Comparison of ENCODE assay signal across 13 cellular contexts in the genomic region with DNA sequence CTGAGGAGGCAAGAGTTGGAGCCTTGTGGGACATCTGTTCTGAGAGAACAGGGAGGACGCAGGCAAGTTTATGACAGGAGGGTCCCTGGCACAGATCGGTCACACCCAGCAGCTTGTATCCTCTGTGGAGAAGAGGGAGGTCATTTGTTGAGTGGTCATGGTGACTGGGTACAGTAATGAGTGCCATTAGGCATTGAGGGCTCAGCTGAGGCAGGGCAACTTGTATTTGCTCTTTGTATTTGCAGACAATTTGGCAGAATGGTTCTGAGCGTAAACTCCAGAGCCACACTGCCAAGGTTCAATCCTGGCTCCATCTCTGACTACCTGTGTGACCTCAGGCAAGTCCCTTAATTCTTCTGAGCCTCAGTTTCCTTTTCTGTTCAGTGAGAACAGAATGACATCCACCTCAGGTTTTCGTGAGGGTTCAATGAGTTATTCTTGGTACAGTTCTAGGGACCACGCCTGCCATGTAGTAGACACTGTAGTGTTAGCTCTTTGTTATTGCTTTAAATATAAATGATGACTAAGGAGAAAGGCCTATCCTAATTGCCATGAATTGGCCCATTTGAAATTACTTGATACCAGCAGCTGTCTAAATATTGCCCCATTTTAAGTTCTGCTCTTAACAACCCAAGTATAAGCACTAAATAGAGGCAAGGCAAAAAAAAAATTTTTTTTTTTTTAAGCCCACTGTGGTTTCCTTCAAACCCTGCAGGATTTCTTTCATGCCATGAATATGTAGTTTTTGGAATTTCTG.
DNase-seq lines count a peak whose midpoint lies in the region; ATAC-seq, FAIRE-seq and TF ChIP-seq lines count a peak whose summit lies in the region.
"Had no signal": no experiment of that assay in that cellular context is flagged by ENCODE, and none has a peak within 500 bp of the region (broad histone marks: within the 10 kb centered on the region; RNA-seq: fewer than 3 reads in every experiment).

No MANE protein-coding gene starts in this region.

- peak overlapping the region; percentile 98 for H3K27ac Mint-ChIP-seq in activated CD4-positive, alpha-beta memory T cell treated with anti-CD3 and anti-CD28 coated beads, Interleukin-2, amount 10 ng/mL, durations not matched to agents 7 days and 5 days

- no peak overlapping the region; the same call in 2 of the 3 replicates for H3K4me2 ChIP-seq in A549

- H3K36me3 Mint-ChIP-seq in activated CD4-positive, alpha-beta memory T cell treated with anti-CD3 and anti-CD28 coated beads, Interleukin-2, amount 10 ng/mL, durations not matched to agents 7 days and 5 days (ENCODE audit: low read depth), result peaks cover 41% of the 10 kb centered on the region

- no peaks in the 10 kb centered on the region for H3K27me3 Mint-ChIP-seq in activated CD4-positive, alpha-beta memory T cell treated with anti-CD3 and anti-CD28 coated beads, Interleukin-2, amount 10 ng/mL, durations not matched to agents 7 days and 5 days

- TF ChIP-seq EP300 in A549 (IDR thresholded peaks at IDR 0.05), result no peak

- peak overlapping the region; percentile 67 to 84 for H3K27ac ChIP-seq in A549
- H3K27ac ChIP-seq in mesodermal cell (ENCODE audit: low read depth, low read length, severe bottlenecking), result peak overlapping the region; percentile 29
- H3K27ac ChIP-seq: GM23248 had no signal

- DNase-seq in A549 (ENCODE audit: low read depth in 1 of 2, low spot score in 1 of 2) (no peak), DMS79 treated with DMSO at 0.1 percent for 48 hours (lab: John Stamatoyannopoulos, UW) (peak; percentile 79), NCI-H446 (lab: John Stamatoyannopoulos, UW) (no peak), iPS-NIHi7 (ENCODE audit: extremely low spot score) (no peak), HuH-7.5 (ENCODE audit: low spot score) (no peak)
- no peak for DNase-seq in activated CD4-positive, alpha-beta memory T cell treated with anti-CD3 and anti-CD28 coated beads, Interleukin-2, amount 10 ng/mL, durations not matched to agents 7 days and 5 days
- DNase-seq: cerebellar nuclear complex, DMS 273 treated with DMSO at 0.1 percent for 48 hours, GM23248, hippocampal formation, occipital lobe had no signal

- ATAC-seq in A549 (no peak), HG03175 (IDR thresholded peaks at IDR 0.05; ENCODE audit: unreplicated experiment) (no peak)

- H3K4me1 Mint-ChIP-seq in activated CD4-positive, alpha-beta memory T cell treated with anti-CD3 and anti-CD28 coated beads, Interleukin-2, amount 10 ng/mL, durations not matched to agents 7 days and 5 days, result peaks cover 87% of the 10 kb centered on the region

- CTCF ChIA-PET in A549 (lab: Yijun Ruan, JAX), result interaction anchor here (0.6 to 1.0 kb wide), 2 partner anchors 43 to 315 kb away, joined by 3 read pairs; no protein-coding TSS in a partner anchor
- CTCF ChIA-PET in activated CD4-positive, alpha-beta memory T cell treated with anti-CD3 and anti-CD28 coated beads, Interleukin-2, amount 10 ng/mL, durations not matched to agents 7 days and 5 days (lab: Charles Lee), result interaction anchor here (0.8 to 3.7 kb wide), 10 partner anchors 16 to 296 kb away, joined by 3 to 14 read pairs (median 4); partner anchors contain the start of gene DUSP16

- no peak for FAIRE-seq in A549 (lab: Jason Lieb, UNC)

- no peak for TF ChIP-seq POLR2A in A549 (IDR thresholded peaks at IDR 0.05; ENCODE audit: low read length)

- H3K4me1 ChIP-seq in A549 (peaks cover 67% of the 10 kb centered on the region), mesodermal cell (ENCODE audit: control insufficient read depth, insufficient read depth, low read length, poor library complexity, severe bottlenecking) (peaks cover 16% of the 10 kb centered on the region)

- 0 out of 3 replicates have a peak, but pooled peaks cover 3% of the 10 kb centered on the region for H3K9me3 ChIP-seq in A549
- H3K9me3 ChIP-seq in mesodermal cell (ENCODE audit: control insufficient read depth, low read length), result no peaks in the 10 kb centered on the region

- no peak overlapping the region for H3K4me3 ChIP-seq in A549
- H3K4me3 ChIP-seq in mesodermal cell (ENCODE audit: extremely low read depth, insufficient read depth, low read length, poor library complexity, severe bottlenecking), result no peak overlapping the region
- H3K4me3 ChIP-seq: GM23248 had no signal

- TF ChIP-seq RAD21 in A549 (conservative IDR thresholded peaks at IDR 0.05 in 1 of 2, IDR thresholded peaks at IDR 0.05 in 1 of 2), result no peak

- WGBS in A549 (ENCODE audit: missing lambda C conversion rate), result 84% methylated on average over 5 of the region's 5 CpGs
- WGBS in mesodermal cell (ENCODE audit: insufficient coverage in 2 of 2), 2 experiments, result 96 to 100% methylated on average over 4 to 5 of the region's 5 CpGs

- no peak overlapping the region for H3K4me3 Mint-ChIP-seq in activated CD4-positive, alpha-beta memory T cell treated with anti-CD3 and anti-CD28 coated beads, Interleukin-2, amount 10 ng/mL, durations not matched to agents 7 days and 5 days

- H3K36me3 ChIP-seq in mesodermal cell (ENCODE audit: control insufficient read depth, insufficient read depth, low read length), result no peaks in the 10 kb centered on the region

- peaks cover 10% of the 10 kb centered on the region for H3K9me3 Mint-ChIP-seq in activated CD4-positive, alpha-beta memory T cell treated with anti-CD3 and anti-CD28 coated beads, Interleukin-2, amount 10 ng/mL, durations not matched to agents 7 days and 5 days

- POLR2A ChIA-PET in A549 (lab: Yijun Ruan, JAX), result no interaction called here
- POLR2A ChIA-PET in activated CD4-positive, alpha-beta memory T cell treated with anti-CD3 and anti-CD28 coated beads, Interleukin-2, amount 10 ng/mL, durations not matched to agents 7 days and 5 days (lab: Charles Lee), result interaction anchor here (0.6 to 18.9 kb wide), 34 partner anchors 8 to 295 kb away, joined by 3 to 380 read pairs (median 6); partner anchors contain the start of genes BORCS5, CDKN1B and DUSP16

- no peak for TF ChIP-seq CTCF in A549 (IDR thresholded peaks at IDR 0.05)

TF ChIP-seq in A549, 52 proteins besides CTCF, POLR2A, EP300 and RAD21:
- TF ChIP-seq HDAC2 (IDR thresholded peaks at IDR 0.05), result no peak
- TF ChIP-seq MAFK (IDR thresholded peaks at IDR 0.05; ENCODE audit: partially characterized antibody), result peak; percentile 72
- no peak for TF ChIP-seq EHMT2 (IDR thresholded peaks at IDR 0.05; ENCODE audit: low read depth)
